ENCODE assay signal across 8 cellular contexts in genomic region chr9:137878146-137878941, GRCh38. TPM values are rescaled to one million over a fixed set of nuclear protein-coding genes. Genes with fewer than 3 reads are reported as not detected.
A peak's percentile ranks its signal among the peaks of the same experiment; 100 is the strongest.
DNase-seq lines count a peak whose midpoint lies in the region; ATAC-seq, FAIRE-seq and TF ChIP-seq lines count a peak whose summit lies in the region.

No MANE protein-coding gene starts in this region.

- no peak overlapping the region for H3K27ac ChIP-seq in astrocyte (ENCODE audit: low read depth, low read length)

- no peak overlapping the region for H3K9ac ChIP-seq in astrocyte (ENCODE audit: low read length)

- no peak for FAIRE-seq in astrocyte (lab: Jason Lieb, UNC)

- no peaks in the 10 kb centered on the region for H3K79me2 ChIP-seq in astrocyte (ENCODE audit: insufficient read depth, low read length)

- H2AFZ ChIP-seq in astrocyte (ENCODE audit: low read depth, low read length): peak overlapping the region; percentile 63

- no peaks in the 10 kb centered on the region for H3K4me1 Mint-ChIP-seq in astrocyte (ENCODE audit: low read depth, unreplicated experiment)

- H4K20me1 ChIP-seq in astrocyte (ENCODE audit: insufficient read depth, low read length): no peaks in the 10 kb centered on the region

- ATAC-seq in stimulated activated naive CD8-positive, alpha-beta T cell treated with anti-CD3 and anti-CD28 coated beads, Interleukin-15, Interleukin-2, amounts not matched to agents 100 U/mL and 50 U/mL, for 24 hours: peak; percentile 54
- no peak for ATAC-seq in HG03571 (IDR thresholded peaks at IDR 0.05; ENCODE audit: unreplicated experiment)

- peaks cover 10% of the 10 kb centered on the region for H3K9me3 Mint-ChIP-seq in astrocyte (ENCODE audit: unreplicated experiment)

- H3K36me3 ChIP-seq in astrocyte (ENCODE audit: insufficient read depth, low read length): no peaks in the 10 kb centered on the region

- H3K4me3 ChIP-seq in astrocyte (ENCODE audit: insufficient read depth, low read depth, low read length): peak overlapping the region; percentile 37
- H3K4me3 ChIP-seq in iPS-18c (ENCODE audit: insufficient read depth, low read depth, low read length): peak overlapping the region; percentile 63

- no peaks in the 10 kb centered on the region for H3K4me1 ChIP-seq in astrocyte (ENCODE audit: insufficient read depth, low read length)

- peak overlapping the region; percentile 83 for H3K4me2 ChIP-seq in astrocyte (ENCODE audit: low read length)

- H3K27me3 Mint-ChIP-seq in astrocyte (ENCODE audit: low read depth, unreplicated experiment): peaks cover 31% of the 10 kb centered on the region

- peak; percentile 41 for DNase-seq in Ammon's horn (ENCODE audit: low spot score)
- DNase-seq in NCI-H1092 (lab: John Stamatoyannopoulos, UW): peak; percentile 24
- DNase-seq in astrocyte (ENCODE audit: low read depth): no peak
- peak; percentile 48 for DNase-seq in stimulated activated naive CD8-positive, alpha-beta T cell treated with anti-CD3 and anti-CD28 coated beads, Interleukin-15, Interleukin-2, amounts not matched to agents 100 U/mL and 50 U/mL, for 24 hours
- DNase-seq in KG1 (lab: John Stamatoyannopoulos, UW): no peak
- no peak for DNase-seq in MV-4-11 (lab: John Stamatoyannopoulos, UW)

- H3K36me3 Mint-ChIP-seq in astrocyte (ENCODE audit: low read depth, unreplicated experiment): no peaks in the 10 kb centered on the region

- no peak overlapping the region for H3K27ac Mint-ChIP-seq in astrocyte (ENCODE audit: unreplicated experiment)

- no peak overlapping the region for H3K4me3 Mint-ChIP-seq in astrocyte (ENCODE audit: unreplicated experiment)

- H3K27me3 ChIP-seq in astrocyte (ENCODE audit: insufficient read depth, low read length): no peaks in the 10 kb centered on the region

- TF ChIP-seq CTCF in astrocyte (IDR thresholded peaks at IDR 0.05; ENCODE audit: insufficient read depth, low read depth, low read length): no peak

- no peaks in the 10 kb centered on the region for H3K9me3 ChIP-seq in astrocyte (ENCODE audit: insufficient read depth, low read depth, low read length)
- H3K9me3 ChIP-seq in iPS-18c (ENCODE audit: control insufficient read depth, insufficient read depth, low read length): no peaks in the 10 kb centered on the region

RNA-seq across cellular contexts. Expression of gene CACNA1B, which starts 0.8 kb away (rescaled TPM):
- total RNA-seq in astrocyte: 3.1 and 3.5 TPM in 2 replicates

Comparison
In these comparisons a context has a peak if more than half of its experiments do, and no peak if none do; other contexts are left out.
1. DNase-seq: peak in Ammon's horn (single experiment), NCI-H1092 (single experiment) and stimulated activated naive CD8-positive, alpha-beta T cell treated with anti-CD3 and anti-CD28 coated beads, Interleukin-15, Interleukin-2, amounts not matched to agents 100 U/mL and 50 U/mL, for 24 hours (single experiment); none in astrocyte (single experiment), KG1 (single experiment) and MV-4-11 (single experiment).